In the genomic region with DNA sequence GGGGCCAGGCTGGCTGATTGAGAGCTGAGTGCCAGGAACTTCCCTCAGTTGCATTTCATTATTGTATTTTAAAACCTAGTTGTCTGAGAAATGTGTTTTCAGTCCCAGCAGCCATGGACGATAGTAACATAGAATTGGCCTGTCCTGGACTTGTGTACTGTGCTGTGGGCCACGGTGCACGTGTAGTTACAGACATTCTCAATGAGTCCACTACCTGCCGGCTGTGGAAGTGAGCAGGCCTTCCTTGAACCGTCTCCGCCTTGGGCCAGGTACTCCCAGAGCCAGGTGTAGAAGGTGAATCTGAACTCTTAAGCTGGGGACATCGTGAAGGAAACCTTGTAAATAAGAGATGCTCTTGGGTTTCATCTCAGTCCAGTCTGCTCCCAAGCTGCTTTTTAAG, we compare ENCODE assay signal across 2 cellular contexts.
TF ChIP-seq lines count a peak whose summit lies in the region.

No MANE protein-coding gene starts in this region.

TF ChIP-seq in GM23338, 12 proteins besides CTCF, POLR2A, EP300 and RAD21:
- no peak for TF ChIP-seq ZNF462 (CRISPR knock-in tag; IDR thresholded peaks at IDR 0.05)
- TF ChIP-seq NANOG (IDR thresholded peaks at IDR 0.05; ENCODE audit: borderline replicate concordance), result no peak
- no peak for TF ChIP-seq REST (IDR thresholded peaks at IDR 0.05; ENCODE audit: unreplicated experiment)
- no peak for TF ChIP-seq EZH2phosphoT487 (IDR thresholded peaks at IDR 0.05; ENCODE audit: unreplicated experiment)
- TF ChIP-seq STAT1 (IDR thresholded peaks at IDR 0.05; ENCODE audit: unreplicated experiment), result no peak
- TF ChIP-seq CREB1 (CRISPR knock-in tag; IDR thresholded peaks at IDR 0.05; ENCODE audit: low read depth), result no peak

TF ChIP-seq in HepG2, 621 proteins besides CTCF, POLR2A, EP300 and RAD21:
- TF ChIP-seq PHF20 (CRISPR knock-in tag; IDR thresholded peaks at IDR 0.05) (no peak), KMT2A (CRISPR knock-in tag; IDR thresholded peaks at IDR 0.05) (no peak), ATRX (CRISPR knock-in tag; IDR thresholded peaks at IDR 0.05; ENCODE audit: borderline replicate concordance) (no peak), TGIF2 (CRISPR knock-in tag; IDR thresholded peaks at IDR 0.05) (no peak), KLF12 (CRISPR knock-in tag; IDR thresholded peaks at IDR 0.05; ENCODE audit: borderline replicate concordance) (no peak), TFE3 (CRISPR knock-in tag; IDR thresholded peaks at IDR 0.05) (no peak)
